In the genomic region with DNA sequence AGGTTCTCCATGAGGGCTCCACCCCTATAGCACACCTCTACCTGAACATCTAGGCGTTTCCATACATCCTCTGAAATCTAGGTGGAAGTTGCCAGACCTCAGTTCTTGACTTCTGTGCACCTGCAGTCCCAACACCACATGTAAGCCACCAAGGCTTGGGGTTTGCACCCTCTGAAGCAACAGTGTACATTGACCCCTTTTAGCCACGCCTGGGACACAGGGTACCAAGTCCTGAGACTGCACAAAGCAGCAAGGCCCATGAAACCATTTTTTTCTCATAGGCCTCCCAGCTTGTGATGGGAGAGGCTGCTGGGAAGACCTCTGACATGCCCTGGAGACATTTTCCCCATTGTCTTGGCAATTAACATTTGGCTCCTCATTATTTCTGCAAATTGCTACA, we compare ENCODE assay signal across 24 cellular contexts.
"Had no signal": no experiment of that assay in that cellular context is flagged by ENCODE, and none has a peak within 500 bp of the region (broad histone marks: within the 10 kb centered on the region; RNA-seq: fewer than 3 reads in every experiment).

No MANE protein-coding gene starts in this region.

- H3K27ac ChIP-seq: coronary artery, dorsolateral prefrontal cortex, esophagus muscularis mucosa, foreskin keratinocyte, gastroesophageal sphincter, heart left ventricle, hepatocyte, left ventricle myocardium inferior, lower lobe of right lung had no signal

- H3K27ac Mint-ChIP-seq: mesothelial cell of epicardium had no signal

- H3K9me3 ChIP-seq: esophagus muscularis mucosa, gastroesophageal sphincter, heart left ventricle, left ventricle myocardium inferior, lower lobe of right lung, mucosa of descending colon had no signal

- H3K4me1 ChIP-seq: heart left ventricle, left ventricle myocardium inferior, lower lobe of right lung had no signal

- H3K4me3 ChIP-seq: coronary artery, dorsolateral prefrontal cortex, esophagus muscularis mucosa, gastroesophageal sphincter, heart left ventricle, hepatocyte, left ventricle myocardium inferior, lower lobe of right lung, mucosa of descending colon had no signal

- H3K4me3 Mint-ChIP-seq: immature natural killer cell, mesothelial cell of epicardium, naive B cell had no signal

- H3K27me3 Mint-ChIP-seq: naive B cell had no signal

- FAIRE-seq: colon, endothelial cell of umbilical vein, frontal cortex, kidney had no signal

- DNase-seq: dermis blood vessel endothelial cell; dorsolateral prefrontal cortex; effector CD4-positive, alpha-beta T cell; effector memory CD4-positive, alpha-beta T cell; foreskin keratinocyte; heart left ventricle; hypothalamus; immature natural killer cell; islet precursor cell; kidney; kidney glomerular epithelial cell; left ventricle myocardium inferior; lower lobe of right lung; mesenchymal stem cell; mucosa of descending colon; naive B cell had no signal

- H3K27me3 ChIP-seq: dorsolateral prefrontal cortex, esophagus muscularis mucosa, foreskin keratinocyte, gastroesophageal sphincter, heart left ventricle, hepatocyte had no signal

- ATAC-seq: foreskin keratinocyte, gastroesophageal sphincter, heart left ventricle, lower lobe of right lung, mucosa of descending colon had no signal

- H3K9me3 Mint-ChIP-seq: immature natural killer cell had no signal
